23 cellular contexts compared by ENCODE assay signal in genomic region chr14:67653651-67654280, GRCh38. TPM values are rescaled to one million over a fixed set of nuclear protein-coding genes. Genes with fewer than 3 reads are reported as not detected.
DNase-seq lines count a peak whose midpoint lies in the region; ATAC-seq, FAIRE-seq and TF ChIP-seq lines count a peak whose summit lies in the region.
"Had no signal": no experiment of that assay in that cellular context is flagged by ENCODE, and none has a peak within 500 bp of the region (broad histone marks: within the 10 kb centered on the region; RNA-seq: fewer than 3 reads in every experiment).

No MANE protein-coding gene starts in this region.

- H3K9me3 ChIP-seq in astrocyte (ENCODE audit: insufficient read depth, low read depth, low read length) = no peaks in the 10 kb centered on the region
- H3K9me3 ChIP-seq in subcutaneous abdominal adipose tissue (ENCODE audit: control insufficient read depth in 5 of 5, low read length in 5 of 5) = no peaks in the 10 kb centered on the region
- H3K9me3 ChIP-seq: Peyer's patch, transverse colon had no signal

- CTCF ChIA-PET in Calu3 (lab: Charles Lee) = interaction anchor here (0.6 kb wide), 1 partner anchor 146 kb away, joined by 4 read pairs; no protein-coding TSS in a partner anchor

- no peak overlapping the region for H4K5ac ChIP-seq in mesendoderm (ENCODE audit: low read length)

- no TSS peak for BruUV-seq in Calu3 (replicated peaks; lab: Mats Ljungman, UMichigan)

- H3K18ac ChIP-seq in mesendoderm (ENCODE audit: low read length) = no peak overlapping the region

- no peak overlapping the region for H2BK15ac ChIP-seq in mesendoderm (replicated peaks; ENCODE audit: low read depth)

- DNase-seq in GM23338 (ENCODE audit: low spot score) (no peak), astrocyte (ENCODE audit: low read depth) (no peak), mesendoderm (peak; percentile 78), NCI-H446 (lab: John Stamatoyannopoulos, UW) (no peak), NCI-H1436 (lab: John Stamatoyannopoulos, UW) (no peak), mesothelial cell of epicardium (ENCODE audit: low spot score in 2 of 2, unreplicated experiment in 2 of 2) (no peak), Calu3 (no peak)
- DNase-seq: activated CD4-positive, CD25-positive, alpha-beta regulatory T cell; activated CD8-positive, alpha-beta memory T cell treated with anti-CD3 and anti-CD28 coated beads, Interleukin-2, amount 10 ng/mL, durations not matched to agents 7 days and 5 days; CD4-positive, CD25-positive, alpha-beta regulatory T cell; effector memory CD4-positive, alpha-beta T cell; NCI-H2081; NCI-H748 treated with DMSO at 0.1 percent for 48 hours; Peyer's patch; stimulated activated CD4-positive, alpha-beta T cell treated with anti-CD3 and anti-CD28 coated beads, Interleukin-4, amount 100 ng/mL, for 24 hours; transverse colon had no signal

- H3K4me1 Mint-ChIP-seq in GM23338 (no peaks in the 10 kb centered on the region), astrocyte (ENCODE audit: low read depth, unreplicated experiment) (peaks cover 13% of the 10 kb centered on the region), mesothelial cell of epicardium (no peaks in the 10 kb centered on the region), Calu3 (ENCODE audit: low read depth, unreplicated experiment) (no peaks in the 10 kb centered on the region)

- TF ChIP-seq CTCF in GM23338 (conservative IDR thresholded peaks at IDR 0.05; ENCODE audit: low read depth in 2 of 2) (no peak), astrocyte (IDR thresholded peaks at IDR 0.05; ENCODE audit: insufficient read depth, low read depth, low read length) (no peak), mesothelial cell of epicardium (IDR thresholded peaks at IDR 0.05; ENCODE audit: unreplicated experiment) (no peak), Calu3 (IDR thresholded peaks at IDR 0.05; ENCODE audit: unreplicated experiment) (no peak)

- no peak overlapping the region for H3K9ac ChIP-seq in astrocyte (ENCODE audit: low read length)
- no peak overlapping the region for H3K9ac ChIP-seq in mesendoderm (ENCODE audit: low read length)
- peak overlapping the region in 1 of 5 donors; percentile 21 for H3K9ac ChIP-seq in subcutaneous abdominal adipose tissue (ENCODE audit: low read length in 5 of 5)

- intact Hi-C loops in Calu3 (cut with micrococcal nuclease; ENCODE audit: unreplicated experiment) = no loop called here

- H3K27me3 ChIP-seq in GM23338 (ENCODE audit: insufficient read depth) (no peaks in the 10 kb centered on the region), astrocyte (ENCODE audit: insufficient read depth, low read length) (no peaks in the 10 kb centered on the region), mesendoderm (ENCODE audit: insufficient read depth, low read length, poor library complexity) (no peaks in the 10 kb centered on the region), subcutaneous abdominal adipose tissue (ENCODE audit: control insufficient read depth in 5 of 5, insufficient read depth in 4 of 5, low read length in 5 of 5) (no peaks in the 10 kb centered on the region)
- H3K27me3 ChIP-seq: Peyer's patch, transverse colon had no signal

- H3K4me3 ChIP-seq in GM23338 = no peak overlapping the region
- H3K4me3 ChIP-seq in astrocyte (ENCODE audit: insufficient read depth, low read depth, low read length) = no peak overlapping the region
- no peak overlapping the region for H3K4me3 ChIP-seq in mesendoderm (ENCODE audit: low read length)
- H3K4me3 ChIP-seq in subcutaneous abdominal adipose tissue (ENCODE audit: low read depth in 1 of 5, low read length in 5 of 5) = no peak overlapping the region
- H3K4me3 ChIP-seq: lung, Peyer's patch, transverse colon had no signal

- no peak overlapping the region for H2BK5ac ChIP-seq in mesendoderm (ENCODE audit: low read length)

- peaks cover 10% of the 10 kb centered on the region; the same call in 1 of the 2 replicates for H4K20me1 ChIP-seq in GM23338 (replicated peaks; ENCODE audit: insufficient read depth)
- peaks cover 3% of the 10 kb centered on the region for H4K20me1 ChIP-seq in astrocyte (ENCODE audit: insufficient read depth, low read length)

- no peak overlapping the region for H3K4ac ChIP-seq in mesendoderm (ENCODE audit: low read depth, low read length)

- no peaks in the 10 kb centered on the region for H3F3A ChIP-seq in GM23338 (replicated peaks; ENCODE audit: low read depth)

- no peaks in the 10 kb centered on the region for H3K79me1 ChIP-seq in mesendoderm (ENCODE audit: low read length)

- no peaks in the 10 kb centered on the region for H3K9me2 ChIP-seq in GM23338 (ENCODE audit: insufficient read depth)

- H3K27me3 Mint-ChIP-seq in GM23338 (ENCODE audit: insufficient read depth, low read depth, poor library complexity) (no peaks in the 10 kb centered on the region), astrocyte (ENCODE audit: low read depth, unreplicated experiment) (no peaks in the 10 kb centered on the region), mesothelial cell of epicardium (ENCODE audit: low read depth) (no peaks in the 10 kb centered on the region), Calu3 (ENCODE audit: unreplicated experiment) (no peaks in the 10 kb centered on the region)
- H3K27me3 Mint-ChIP-seq: activated CD8-positive, alpha-beta memory T cell treated with anti-CD3 and anti-CD28 coated beads, Interleukin-2, amount 10 ng/mL, durations not matched to agents 7 days and 5 days; CD4-positive, CD25-positive, alpha-beta regulatory T cell had no signal

- H3K56ac ChIP-seq in mesendoderm (ENCODE audit: low read length) = no peak overlapping the region

- no peak overlapping the region for H2AK5ac ChIP-seq in mesendoderm (ENCODE audit: low read length)

- H3K79me2 ChIP-seq in GM23338 (replicated peaks; ENCODE audit: insufficient read depth) (no peaks in the 10 kb centered on the region), astrocyte (ENCODE audit: insufficient read depth, low read length) (no peaks in the 10 kb centered on the region), mesendoderm (ENCODE audit: control insufficient read depth, insufficient read depth, low read length) (no peaks in the 10 kb centered on the region)

- peaks cover 33% of the 10 kb centered on the region for H3K36me3 ChIP-seq in GM23338 (ENCODE audit: insufficient read depth)
- peaks cover 45% of the 10 kb centered on the region for H3K36me3 ChIP-seq in astrocyte (ENCODE audit: insufficient read depth, low read length)
- peaks cover 9% of the 10 kb centered on the region for H3K36me3 ChIP-seq in mesendoderm (ENCODE audit: control insufficient read depth, insufficient read depth, low read length)
- H3K36me3 ChIP-seq in subcutaneous abdominal adipose tissue (ENCODE audit: control insufficient read depth in 5 of 5, insufficient read depth in 5 of 5, low read length in 5 of 5) = peaks cover 52 to 89% (median 85%) of the 10 kb centered on the region in 5 donors

- H3K4me2 ChIP-seq in GM23338 (no peak overlapping the region), astrocyte (ENCODE audit: low read length) (no peak overlapping the region), mesendoderm (ENCODE audit: low read length) (no peak overlapping the region)

- H3K4me3 Mint-ChIP-seq in GM23338 = no peak overlapping the region
- no peak overlapping the region for H3K4me3 Mint-ChIP-seq in astrocyte (ENCODE audit: unreplicated experiment)
- no peak overlapping the region for H3K4me3 Mint-ChIP-seq in mesothelial cell of epicardium
- H3K4me3 Mint-ChIP-seq in Calu3 (ENCODE audit: low read depth, unreplicated experiment) = no peak overlapping the region
- H3K4me3 Mint-ChIP-seq: activated CD8-positive, alpha-beta memory T cell treated with anti-CD3 and anti-CD28 coated beads, Interleukin-2, amount 10 ng/mL, durations not matched to agents 7 days and 5 days; CD4-positive, CD25-positive, alpha-beta regulatory T cell had no signal

- H3K27ac ChIP-seq in GM23338 (ENCODE audit: low read depth) (no peak overlapping the region), astrocyte (ENCODE audit: low read depth, low read length) (no peak overlapping the region), mesendoderm (ENCODE audit: low read depth, low read length) (peak overlapping the region; percentile 54), subcutaneous abdominal adipose tissue (ENCODE audit: low read depth, low read length) (peak overlapping the region; percentile 40)
- H3K27ac ChIP-seq: Peyer's patch had no signal

- FAIRE-seq in astrocyte (lab: Jason Lieb, UNC) = no peak
- FAIRE-seq: GM12892, HepG2 had no signal

- H2AFZ ChIP-seq in GM23338 (no peak overlapping the region), astrocyte (ENCODE audit: low read depth, low read length) (no peak overlapping the region)

- no peak overlapping the region for H2BK120ac ChIP-seq in mesendoderm (ENCODE audit: low read depth, low read length)

- no peak overlapping the region for H4K8ac ChIP-seq in mesendoderm (ENCODE audit: low read depth, low read length)

- no CpG with 5 or more reads among the region's 6 CpGs for WGBS in mesendoderm (ENCODE audit: extremely low coverage, insufficient coverage, low lambda C conversion rate)

- H3K4me1 ChIP-seq in GM23338 (ENCODE audit: insufficient read depth) (no peaks in the 10 kb centered on the region), astrocyte (ENCODE audit: insufficient read depth, low read length) (no peaks in the 10 kb centered on the region), mesendoderm (ENCODE audit: control insufficient read depth, low read depth, low read length) (no peaks in the 10 kb centered on the region), subcutaneous abdominal adipose tissue (ENCODE audit: control insufficient read depth in 5 of 5, insufficient read depth in 5 of 5, low read length in 5 of 5) (peaks cover 0 to 9% (median 6%) of the 10 kb centered on the region in 5 donors)
- H3K4me1 ChIP-seq: Peyer's patch, transverse colon had no signal

- H3K23ac ChIP-seq in mesendoderm (ENCODE audit: low read length) = no peak overlapping the region

- no peak for ATAC-seq in GM23338
- ATAC-seq: activated CD8-positive, alpha-beta memory T cell treated with anti-CD3 and anti-CD28 coated beads, Interleukin-2, amount 10 ng/mL, durations not matched to agents 7 days and 5 days; HCT116; HepG2; sciatic nerve had no signal

- H3K27ac Mint-ChIP-seq in GM23338 (peak overlapping the region; percentile 92), astrocyte (ENCODE audit: unreplicated experiment) (peak overlapping the region; percentile 91), mesothelial cell of epicardium (no peak overlapping the region), Calu3 (ENCODE audit: unreplicated experiment) (no peak overlapping the region)
- H3K27ac Mint-ChIP-seq: activated CD8-positive, alpha-beta memory T cell treated with anti-CD3 and anti-CD28 coated beads, Interleukin-2, amount 10 ng/mL, durations not matched to agents 7 days and 5 days; CD4-positive, CD25-positive, alpha-beta regulatory T cell had no signal

- H3K9me3 Mint-ChIP-seq in GM23338 (no peaks in the 10 kb centered on the region), astrocyte (ENCODE audit: unreplicated experiment) (no peaks in the 10 kb centered on the region), mesothelial cell of epicardium (no peaks in the 10 kb centered on the region), Calu3 (ENCODE audit: low read depth, unreplicated experiment) (no peaks in the 10 kb centered on the region)
- H3K9me3 Mint-ChIP-seq: CD4-positive, CD25-positive, alpha-beta regulatory T cell had no signal

- H3K36me3 Mint-ChIP-seq in GM23338 (ENCODE audit: low read depth) (peaks cover 72% of the 10 kb centered on the region), astrocyte (ENCODE audit: low read depth, unreplicated experiment) (peaks cover 11% of the 10 kb centered on the region), mesothelial cell of epicardium (peaks cover 30% of the 10 kb centered on the region), Calu3 (ENCODE audit: insufficient read depth, unreplicated experiment) (peaks cover 19% of the 10 kb centered on the region)

RNA-seq across cellular contexts. Expression of gene VTI1B, which starts 20.7 kb away (rescaled TPM):
- 44.5 and 44.7 TPM in 2 replicates for total RNA-seq in GM23338 (2014; rRNA removed; shearing (Covaris generic))
- 90.2 and 96.1 TPM in 2 replicates for polyA plus RNA-seq in GM23338 (2016; fragmentation: Nextera tagmentation; extraction: Ambion mirVana)
- total RNA-seq in astrocyte (82.7 and 92.0 TPM in 2 replicates), mesothelial cell of epicardium (75.7 to 95.0 TPM (median 88.9 TPM) in 3 replicates), Calu3 (2022) (70.3 and 75.5 TPM in 2 replicates)
- 74.2 TPM for polyA plus RNA-seq in mesendoderm (2013, experiment 1 of 2)
- 73.8 TPM for polyA plus RNA-seq in mesendoderm (2013, experiment 2 of 2)

RNA-seq across cellular contexts. Expression of gene ARG2, which starts 34.0 kb away (rescaled TPM):
- total RNA-seq in GM23338 (2014; rRNA removed; shearing (Covaris generic)) = 67.2 and 69.4 TPM in 2 replicates
- 38.6 and 42.7 TPM in 2 replicates for polyA plus RNA-seq in GM23338 (2016; fragmentation: Nextera tagmentation; extraction: Ambion mirVana)
- 8.9 and 11.6 TPM in 2 replicates for total RNA-seq in astrocyte
- 28.0 TPM for polyA plus RNA-seq in mesendoderm (2013, experiment 1 of 2)
- 28.3 TPM for polyA plus RNA-seq in mesendoderm (2013, experiment 2 of 2)
- total RNA-seq in mesothelial cell of epicardium = 2.5 to 4.5 TPM (median 2.9 TPM) in 3 replicates
- total RNA-seq in Calu3 (2022) = 11.2 and 18.4 TPM in 2 replicates

RNA-seq across cellular contexts. Expression of gene RDH11, which starts 41.8 kb away (rescaled TPM):
- 139 and 142 TPM in 2 replicates for total RNA-seq in GM23338 (2014; rRNA removed; shearing (Covaris generic))
- 83.5 and 95.2 TPM in 2 replicates for polyA plus RNA-seq in GM23338 (2016; fragmentation: Nextera tagmentation; extraction: Ambion mirVana)
- total RNA-seq in astrocyte (92.3 and 96.2 TPM in 2 replicates), mesothelial cell of epicardium (55.3 to 56.1 TPM (median 55.6 TPM) in 3 replicates), Calu3 (2022) (117 and 133 TPM in 2 replicates)
- 106 TPM for polyA plus RNA-seq in mesendoderm (2013, experiment 1 of 2)
- 110 TPM for polyA plus RNA-seq in mesendoderm (2013, experiment 2 of 2)

RNA-seq across cellular contexts. Expression of gene RDH12, which starts 47.9 kb away (rescaled TPM):
- total RNA-seq in GM23338 (2014; rRNA removed; shearing (Covaris generic)) = 0.28 and 0.54 TPM in 2 replicates
- polyA plus RNA-seq in GM23338 (2016; fragmentation: Nextera tagmentation; extraction: Ambion mirVana) = 1.6 and 1.7 TPM in 2 replicates
- total RNA-seq in astrocyte (0.16 TPM in 1 of 2 replicates, not detected in the other), mesothelial cell of epicardium (not detected in 3 replicates), Calu3 (2022) (0.38 and 0.51 TPM in 2 replicates)
- 0.58 TPM for polyA plus RNA-seq in mesendoderm (2013, experiment 1 of 2)
- polyA plus RNA-seq in mesendoderm (2013, experiment 2 of 2) = 0.59 TPM
- total RNA-seq: activated CD8-positive, alpha-beta memory T cell treated with anti-CD3 and anti-CD28 coated beads, Interleukin-2, amount 10 ng/mL, durations not matched to agents 7 days and 5 days; CD4-positive, CD25-positive, alpha-beta regulatory T cell; Peyer's patch; sciatic nerve; T-helper 1 cell treated with Interleukin-12 subunit alpha and Interleukin-12 subunit beta and Interleukin-4 antibody, amounts not matched to agents 30 ng/mL and 1 ng/mL, for 36 hours had no signal
- polyA plus RNA-seq: CD4-positive, CD25-positive, alpha-beta regulatory T cell had no signal

RNA-seq across cellular contexts. Expression of gene PIGH, which starts 53.7 kb away (rescaled TPM):
- total RNA-seq in GM23338 (2014; rRNA removed; shearing (Covaris generic)) = 6.1 and 8.7 TPM in 2 replicates
- 8.2 and 9.3 TPM in 2 replicates for polyA plus RNA-seq in GM23338 (2016; fragmentation: Nextera tagmentation; extraction: Ambion mirVana)
- total RNA-seq in astrocyte (11.3 and 13.5 TPM in 2 replicates), mesothelial cell of epicardium (11.4 to 13.4 TPM (median 11.9 TPM) in 3 replicates), Calu3 (2022) (19.0 and 19.7 TPM in 2 replicates)
- polyA plus RNA-seq in mesendoderm (2013, experiment 1 of 2) = 6.4 TPM
- 7.1 TPM for polyA plus RNA-seq in mesendoderm (2013, experiment 2 of 2)

Comparison
In these comparisons a context has a peak if more than half of its experiments do, and no peak if none do; other contexts are left out.
1. H3K27ac ChIP-seq: peak in mesendoderm (single experiment) and subcutaneous abdominal adipose tissue (single experiment); none in GM23338 (single experiment) and astrocyte (single experiment).
2. H3K27ac Mint-ChIP-seq: peak in GM23338 (single experiment) and astrocyte (single experiment); none in mesothelial cell of epicardium (single experiment) and Calu3 (single experiment).